Comparison of ENCODE assay signal across 22 cellular contexts in genomic region chr3:123692671-123693070, GRCh38.
DNase-seq lines count a peak whose midpoint lies in the region; ATAC-seq and TF ChIP-seq lines count a peak whose summit lies in the region.
"Had no signal": no experiment of that assay in that cellular context is flagged by ENCODE, and none has a peak within 500 bp of the region (broad histone marks: within the 10 kb centered on the region; RNA-seq: fewer than 3 reads in every experiment).

No MANE protein-coding gene starts in this region.

- 90 to 92% methylated on average over 13 of the region's 13 CpGs for WGBS in sigmoid colon, 2 donors
- WGBS in upper lobe of left lung, 2 donors, result 77 to 78% methylated on average over 13 of the region's 13 CpGs

- TF ChIP-seq CTCF in coronary artery (IDR thresholded peaks at IDR 0.05) (no peak), left lung (IDR thresholded peaks at IDR 0.05) (no peak), sigmoid colon (IDR thresholded peaks at IDR 0.05) (no peak), upper lobe of left lung (IDR thresholded peaks at IDR 0.05) (no peak)

- DNase-seq in coronary artery (ENCODE audit: low spot score) (no peak), left lung (no peak), sigmoid colon (no peak), upper lobe of left lung (peak in 1 of 2 donors; percentile 31), NCI-H1436 (lab: John Stamatoyannopoulos, UW) (no peak), GOT3 (lab: John Stamatoyannopoulos, UW) (no peak), OCI-M1 (lab: John Stamatoyannopoulos, UW) (no peak)
- DNase-seq: activated CD4-positive, alpha-beta T cell treated with anti-CD3 and anti-CD28 coated beads for 1 hour; activated CD8-positive, alpha-beta T cell treated with anti-CD3 and anti-CD28 coated beads, Interleukin-2, amount 10 ng/mL, durations not matched to agents 7 days and 5 days; activated naive CD4-positive, alpha-beta T cell; activated T-cell treated with anti-CD3 and anti-CD28 coated beads, Interleukin-2, amount 50 U/mL, for 4 hours; CD4-positive, CD25-positive, alpha-beta regulatory T cell; effector CD4-positive, alpha-beta T cell; erythroblast; left colon; NCI-H1105; NCI-H2081 treated with DMSO at 0.1 percent for 48 hours; NCI-H510A; stimulated activated CD4-positive, alpha-beta T cell treated with anti-CD3 and anti-CD28 coated beads, Interleukin-4, amount 100 ng/mL, for 24 hours; stimulated activated naive CD8-positive, alpha-beta T cell treated with anti-CD3 and anti-CD28 coated beads, Interleukin-15, Interleukin-2, amounts not matched to agents 100 U/mL and 50 U/mL, for 24 hours; T-cell had no signal

- H3K4me1 ChIP-seq in left lung (peaks cover 25 to 67% of the 10 kb centered on the region in 2 donors), sigmoid colon (peaks cover 0 to 96% (median 89%) of the 10 kb centered on the region in 4 donors), upper lobe of left lung (peaks cover 67 to 78% (median 73%) of the 10 kb centered on the region in 4 donors)

- intact Hi-C loops in left lung (cut with DNase I) (no loop called here), sigmoid colon (cut with DNase I) (no loop called here)

- H3K4me3 ChIP-seq in coronary artery (peak overlapping the region; percentile 81), left lung (no peak overlapping the region), sigmoid colon (peak overlapping the region in 2 of 4 donors; percentile 2 to 4), upper lobe of left lung (peak overlapping the region in 1 of 4 donors; percentile 31)
- H3K4me3 ChIP-seq: GM23248 had no signal

- H3K36me3 ChIP-seq in left lung, result no peaks in the 10 kb centered on the region
- peaks cover 15 to 67% (median 31%) of the 10 kb centered on the region in 4 donors for H3K36me3 ChIP-seq in sigmoid colon
- peaks cover 0 to 17% (median 7%) of the 10 kb centered on the region in 4 donors for H3K36me3 ChIP-seq in upper lobe of left lung

- peak overlapping the region; percentile 71 to 85 for H3K27ac ChIP-seq in coronary artery
- H3K27ac ChIP-seq in left lung, result peak overlapping the region; percentile 67 to 74
- peak overlapping the region; percentile 89 to 98 (median 94) for H3K27ac ChIP-seq in sigmoid colon
- H3K27ac ChIP-seq in upper lobe of left lung, result peak overlapping the region; percentile 61 to 87 (median 76)
- H3K27ac ChIP-seq: GM23248 had no signal

- H3K9me3 ChIP-seq in left lung (no peaks in the 10 kb centered on the region), sigmoid colon (no peaks in the 10 kb centered on the region), upper lobe of left lung (no peaks in the 10 kb centered on the region)

- TF ChIP-seq EP300 in sigmoid colon (IDR thresholded peaks at IDR 0.05) (no peak), upper lobe of left lung (IDR thresholded peaks at IDR 0.05) (no peak)

- ATAC-seq in left lung, result no peak
- no peak for ATAC-seq in upper lobe of left lung (ENCODE audit: low FRiP score in 2 of 2)
- ATAC-seq: activated CD8-positive, alpha-beta T cell treated with anti-CD3 and anti-CD28 coated beads, Interleukin-2, amount 10 ng/mL, durations not matched to agents 7 days and 5 days; activated T-cell treated with anti-CD3 and anti-CD28 coated beads, Interleukin-2, amount 50 U/mL, for 4 hours; left colon; stimulated activated naive CD8-positive, alpha-beta T cell treated with anti-CD3 and anti-CD28 coated beads, Interleukin-15, Interleukin-2, amounts not matched to agents 100 U/mL and 50 U/mL, for 24 hours; T-cell had no signal

- TF ChIP-seq POLR2A in sigmoid colon (IDR thresholded peaks at IDR 0.05) (no peak), upper lobe of left lung (IDR thresholded peaks at IDR 0.05) (no peak)

- H3K27me3 ChIP-seq in left lung (no peaks in the 10 kb centered on the region), sigmoid colon (no peaks in the 10 kb centered on the region), upper lobe of left lung (no peaks in the 10 kb centered on the region)
